In genomic region chr4:6474053-6474568, GRCh38 we compare ENCODE assay signal across 14 cellular contexts. TPM values are rescaled to one million over a fixed set of nuclear protein-coding genes. Genes with fewer than 3 reads are reported as not detected.
A peak's percentile ranks its signal among the peaks of the same experiment; 100 is the strongest.
DNase-seq lines count a peak whose midpoint lies in the region; ATAC-seq and TF ChIP-seq lines count a peak whose summit lies in the region.
"Had no signal": no experiment of that assay in that cellular context is flagged by ENCODE, and none has a peak within 500 bp of the region (broad histone marks: within the 10 kb centered on the region; RNA-seq: fewer than 3 reads in every experiment).

No MANE protein-coding gene starts in this region.

- no peaks in the 10 kb centered on the region for H4K20me1 ChIP-seq in osteoblast (ENCODE audit: insufficient read depth, low read length)

- H2AFZ ChIP-seq in osteoblast (ENCODE audit: low read length), result no peak overlapping the region
- H2AFZ ChIP-seq in mesenchymal stem cell (ENCODE audit: low read depth, low read length), result no peak overlapping the region

- ATAC-seq in GM21737 (IDR thresholded peaks at IDR 0.05; ENCODE audit: unreplicated experiment) (no peak), HG03442 (IDR thresholded peaks at IDR 0.05; ENCODE audit: unreplicated experiment) (no peak)

- H3K4me2 ChIP-seq in osteoblast (ENCODE audit: insufficient read depth, low read length) (no peak overlapping the region), mesenchymal stem cell (ENCODE audit: low read length, poor library complexity, severe bottlenecking) (no peak overlapping the region)
- H3K4me2 ChIP-seq: BLaER1 had no signal

- no peak overlapping the region for H4K8ac ChIP-seq in mesenchymal stem cell (ENCODE audit: low read length)

- H3K9me3 ChIP-seq in osteoblast (ENCODE audit: low read depth, low read length) (no peaks in the 10 kb centered on the region), mesenchymal stem cell (ENCODE audit: control insufficient read depth, low read length) (no peaks in the 10 kb centered on the region)
- H3K9me3 ChIP-seq: BLaER1, HAP-1 had no signal

- H2AK5ac ChIP-seq in mesenchymal stem cell (ENCODE audit: low read length, severe bottlenecking), result no peak overlapping the region

- H4K91ac ChIP-seq in mesenchymal stem cell (ENCODE audit: low read length), result no peak overlapping the region

- H3K18ac ChIP-seq in mesenchymal stem cell (ENCODE audit: low read depth in 1 of 2, low read length in 2 of 2), result no peak overlapping the region

- no peak overlapping the region for H3K27ac ChIP-seq in osteoblast (ENCODE audit: low read depth, low read length)
- H3K27ac ChIP-seq in mesenchymal stem cell (ENCODE audit: low read length, poor library complexity, severe bottlenecking), result no peak overlapping the region
- H3K27ac ChIP-seq: BLaER1, Peyer's patch had no signal

- H3K14ac ChIP-seq in mesenchymal stem cell (ENCODE audit: low read length in 2 of 2), result no peak overlapping the region

- no peak overlapping the region for H3K9ac ChIP-seq in mesenchymal stem cell (ENCODE audit: low read length)
- H3K9ac ChIP-seq: BLaER1 had no signal

- 60% methylated on average over 5 of the region's 5 CpGs for WGBS in mesenchymal stem cell

- TF ChIP-seq CTCF in LNCAP (IDR thresholded peaks at IDR 0.05), result peak; percentile 42
- TF ChIP-seq CTCF in osteoblast (IDR thresholded peaks at IDR 0.05; ENCODE audit: extremely low read depth, low read depth, low read length), result peak; percentile 24

- no peak overlapping the region for H2BK15ac ChIP-seq in mesenchymal stem cell (ENCODE audit: low read depth, poor library complexity, severe bottlenecking)

- peak; percentile 3 for DNase-seq in NCI-H748 (lab: John Stamatoyannopoulos, UW; ENCODE audit: unreplicated experiment)
- DNase-seq in NCI-H748 treated with DMSO at 0.1 percent for 48 hours (lab: John Stamatoyannopoulos, UW), result no peak
- DNase-seq in ecto neural progenitor cell (ENCODE audit: low spot score), result peak; percentile 49
- peak; percentile 72 for DNase-seq in osteoblast (ENCODE audit: insufficient read length, low spot score, missing footprints)
- DNase-seq in mesenchymal stem cell, result no peak
- DNase-seq: activated CD4-positive, alpha-beta T cell treated with anti-CD3 and anti-CD28 coated beads, Interleukin-2, amount 50 U/mL, for 4 hours; aorta had no signal

- H3K23ac ChIP-seq in mesenchymal stem cell (ENCODE audit: low read length in 2 of 2), result no peak overlapping the region

- H3K4me1 ChIP-seq in osteoblast (ENCODE audit: insufficient read depth, low read length) (no peaks in the 10 kb centered on the region), mesenchymal stem cell (ENCODE audit: control insufficient read depth, insufficient read depth, low read depth, low read length) (peaks cover 16% of the 10 kb centered on the region)
- H3K4me1 ChIP-seq: HAP-1 had no signal

- H3K79me2 ChIP-seq in osteoblast (ENCODE audit: insufficient read depth, low read length), result no peaks in the 10 kb centered on the region

- H3K27me3 ChIP-seq in osteoblast (ENCODE audit: insufficient read depth, low read length) (peaks cover 22% of the 10 kb centered on the region), mesenchymal stem cell (ENCODE audit: control insufficient read depth in 1 of 2, insufficient read depth in 1 of 2, low read length in 2 of 2) (peaks cover 50 to 62% of the 10 kb centered on the region in 2 experiments)

- no peak overlapping the region for H3K4ac ChIP-seq in mesenchymal stem cell (ENCODE audit: low read depth in 1 of 2, low read length in 2 of 2)

- H2BK12ac ChIP-seq in mesenchymal stem cell (ENCODE audit: low read length in 2 of 2), result no peak overlapping the region

- H2BK120ac ChIP-seq in mesenchymal stem cell (ENCODE audit: low read depth, low read length), result no peak overlapping the region

- no peak overlapping the region for H3K4me3 ChIP-seq in osteoblast (ENCODE audit: insufficient read depth, low read length)
- no peak overlapping the region for H3K4me3 ChIP-seq in mesenchymal stem cell (ENCODE audit: insufficient read depth in 1 of 2, low read depth in 1 of 2, low read length in 2 of 2)
- H3K4me3 ChIP-seq: BLaER1, HAP-1, Peyer's patch had no signal

- no peaks in the 10 kb centered on the region for H3K36me3 ChIP-seq in osteoblast (ENCODE audit: insufficient read depth, low read length)
- H3K36me3 ChIP-seq in mesenchymal stem cell (ENCODE audit: control insufficient read depth in 1 of 2, insufficient read depth in 2 of 2, low read depth in 1 of 2, low read length in 2 of 2), result no peaks in the 10 kb centered on the region
- H3K36me3 ChIP-seq: BLaER1, HAP-1, Peyer's patch had no signal

- no peak overlapping the region for H2BK5ac ChIP-seq in mesenchymal stem cell (ENCODE audit: low read depth, low read length, poor library complexity, severe bottlenecking)

- H3K79me1 ChIP-seq in mesenchymal stem cell (replicated peaks; ENCODE audit: low read length, poor library complexity, severe bottlenecking), result no peaks in the 10 kb centered on the region

RNA-seq across cellular contexts. Expression of gene PPP2R2C, which starts 1.7 kb away (rescaled TPM):
- under 0.01 TPM in 1 of 2 replicates, not detected in the other for total RNA-seq in osteoblast
- not detected for polyA plus RNA-seq in mesenchymal stem cell (2013, experiment 1 of 2)
- polyA plus RNA-seq in mesenchymal stem cell (2013, experiment 2 of 2), result not detected
- polyA plus RNA-seq: IgD-negative memory B cell had no signal

Comparison
In these comparisons a context has a peak if more than half of its experiments do, and no peak if none do; other contexts are left out.
1. DNase-seq: peak in NCI-H748 (single experiment), ecto neural progenitor cell (single experiment) and osteoblast (single experiment); none in NCI-H748 treated with DMSO at 0.1 percent for 48 hours (single experiment) and mesenchymal stem cell (single experiment).